Comparison of ENCODE assay signal across 8 cellular contexts in genomic region chr11:72113170-72113808, GRCh38. TPM values are rescaled to one million over a fixed set of nuclear protein-coding genes. Genes with fewer than 3 reads are reported as not detected.
DNase-seq lines count a peak whose midpoint lies in the region; ATAC-seq, FAIRE-seq and TF ChIP-seq lines count a peak whose summit lies in the region.

No MANE protein-coding gene starts in this region.

- peaks cover 2% of the 10 kb centered on the region for H3K36me3 Mint-ChIP-seq in activated naive CD8-positive, alpha-beta T cell treated with anti-CD3 and anti-CD28 coated beads, Interleukin-2, amount 10 ng/mL, durations not matched to agents 7 days and 5 days

- no peaks in the 10 kb centered on the region for H3K36me3 ChIP-seq in cardiac muscle cell
- H3K36me3 ChIP-seq in HepG2 (replicated peaks in 1 of 2; ENCODE audit: control insufficient read depth in 1 of 2, insufficient read depth in 2 of 2, low read length in 2 of 2), result peaks cover 0 to 2% of the 10 kb centered on the region in 2 experiments; a peak in 1 of 5 replicates
- H3K36me3 ChIP-seq in upper lobe of right lung, result no peaks in the 10 kb centered on the region

- peaks cover 7% of the 10 kb centered on the region for H3K4me1 ChIP-seq in cardiac muscle cell (ENCODE audit: low read depth)
- peaks cover 18% of the 10 kb centered on the region for H3K4me1 ChIP-seq in HepG2 (ENCODE audit: insufficient read depth, low read length)
- H3K4me1 ChIP-seq in upper lobe of right lung, result peaks cover 9% of the 10 kb centered on the region

- ATAC-seq in Right ventricle myocardium superior (ENCODE audit: poor library complexity) (no peak), HepG2 (no peak), upper lobe of right lung (no peak), GM18907 (IDR thresholded peaks at IDR 0.05; ENCODE audit: unreplicated experiment) (no peak), GM21515 (IDR thresholded peaks at IDR 0.05; ENCODE audit: unreplicated experiment) (no peak)
- ATAC-seq in activated naive CD8-positive, alpha-beta T cell treated with anti-CD3 and anti-CD28 coated beads, Interleukin-2, amount 10 ng/mL, durations not matched to agents 7 days and 5 days (ENCODE audit: low read depth), result no peak

- DNase-seq in cardiac muscle cell (ENCODE audit: low read depth in 1 of 2, low spot score in 1 of 2) (no peak), Right ventricle myocardium superior (no peak), HepG2 (ENCODE audit: low spot score) (no peak), upper lobe of right lung (no peak)
- no peak for DNase-seq in activated naive CD8-positive, alpha-beta T cell treated with anti-CD3 and anti-CD28 coated beads, Interleukin-2, amount 10 ng/mL, durations not matched to agents 7 days and 5 days
- no peak for DNase-seq in effector CD8-positive, alpha-beta T cell (lab: John Stamatoyannopoulos, UW)

- no peaks in the 10 kb centered on the region for H4K20me1 ChIP-seq in HepG2 (ENCODE audit: insufficient read depth, low read length)

- H3K9me3 ChIP-seq in cardiac muscle cell (ENCODE audit: low read depth) (no peaks in the 10 kb centered on the region), HepG2 (ENCODE audit: low read length) (no peaks in the 10 kb centered on the region), upper lobe of right lung (no peaks in the 10 kb centered on the region)

- H3K9me3 Mint-ChIP-seq in activated naive CD8-positive, alpha-beta T cell treated with anti-CD3 and anti-CD28 coated beads, Interleukin-2, amount 10 ng/mL, durations not matched to agents 7 days and 5 days, result peaks cover 2% of the 10 kb centered on the region

- in situ Hi-C loops in HepG2 (cut with HindIII; ENCODE audit: extremely low pct_ligation_motif_present, low pct_unique_long_range_greater_than_20kb), result no loop called here

- H3K4me1 Mint-ChIP-seq in activated naive CD8-positive, alpha-beta T cell treated with anti-CD3 and anti-CD28 coated beads, Interleukin-2, amount 10 ng/mL, durations not matched to agents 7 days and 5 days, result peaks cover 24% of the 10 kb centered on the region

- H2AFZ ChIP-seq in HepG2 (ENCODE audit: low read length), result no peak overlapping the region

- no peaks in the 10 kb centered on the region for H3K27me3 Mint-ChIP-seq in activated naive CD8-positive, alpha-beta T cell treated with anti-CD3 and anti-CD28 coated beads, Interleukin-2, amount 10 ng/mL, durations not matched to agents 7 days and 5 days

- H3K4me3 ChIP-seq in cardiac muscle cell (peak overlapping the region; percentile 44), HepG2 (replicated peaks in 1 of 3; ENCODE audit: insufficient read depth in 1 of 3, low read depth in 2 of 3, low read length in 3 of 3) (peak overlapping the region; percentile 55 to 74 (median 73)), upper lobe of right lung (peak overlapping the region; percentile 74)

- POLR2A ChIA-PET in activated naive CD8-positive, alpha-beta T cell treated with anti-CD3 and anti-CD28 coated beads, Interleukin-2, amount 10 ng/mL, durations not matched to agents 7 days and 5 days (lab: Charles Lee), result interaction anchor here (0.9 to 3.0 kb wide), 13 partner anchors 12 to 184 kb away, joined by 3 to 27 read pairs (median 5); partner anchors contain the start of genes IL18BP, LAMTOR1, RNF121 and XNDC1N
- POLR2A ChIA-PET in HepG2 (lab: Yijun Ruan, JAX), result interaction anchor here (1.4 to 2.1 kb wide), 4 partner anchors 11 to 73 kb away, joined by 6 to 13 read pairs (median 8); partner anchors contain the start of gene LAMTOR1

- H3K27me3 ChIP-seq in cardiac muscle cell (no peaks in the 10 kb centered on the region), HepG2 (ENCODE audit: control insufficient read depth in 1 of 2, insufficient read depth in 2 of 2, low read length in 2 of 2) (peaks cover 0 to 9% of the 10 kb centered on the region in 2 experiments; a peak in 1 of 5 replicates), upper lobe of right lung (no peaks in the 10 kb centered on the region)

- peak overlapping the region; percentile 94 for H3K4me3 Mint-ChIP-seq in activated naive CD8-positive, alpha-beta T cell treated with anti-CD3 and anti-CD28 coated beads, Interleukin-2, amount 10 ng/mL, durations not matched to agents 7 days and 5 days

- H3K79me2 ChIP-seq in HepG2 (ENCODE audit: insufficient read depth, low read length), result no peaks in the 10 kb centered on the region

- H3K27ac ChIP-seq in cardiac muscle cell, result peak overlapping the region; percentile 98
- H3K27ac ChIP-seq in HepG2 (ENCODE audit: extremely low read length, insufficient read depth, low read length), result peak overlapping the region; percentile 92
- peak overlapping the region; percentile 100 for H3K27ac ChIP-seq in upper lobe of right lung

- no peak for TF ChIP-seq EP300 in HepG2 (IDR thresholded peaks at IDR 0.05; ENCODE audit: low read depth in 2 of 2, low read length in 2 of 2)
- TF ChIP-seq EP300 in HepG2 (CRISPR knock-in tag; IDR thresholded peaks at IDR 0.05; ENCODE audit: borderline replicate concordance), result no peak

- CTCF ChIA-PET in HepG2 (lab: Yijun Ruan, JAX; ENCODE audit: low intra/inter-chr PET ratio, low total read pairs), result no interaction called here

- FAIRE-seq in HepG2 (lab: Jason Lieb, UNC), result no peak

- H3K27ac Mint-ChIP-seq in activated naive CD8-positive, alpha-beta T cell treated with anti-CD3 and anti-CD28 coated beads, Interleukin-2, amount 10 ng/mL, durations not matched to agents 7 days and 5 days, result peak overlapping the region; percentile 99

- no peak for TF ChIP-seq POLR2A in HepG2 (IDR thresholded peaks at IDR 0.05; ENCODE audit: insufficient read depth in 1 of 2, low read depth in 2 of 2, low read length in 2 of 2)

- WGBS in HepG2 (ENCODE audit: low lambda C conversion rate), result 97% methylated on average over 6 of the region's 6 CpGs

- peak overlapping the region; percentile 95 for H3K9ac ChIP-seq in HepG2 (ENCODE audit: insufficient read depth, low read depth, low read length)

- no peak for TF ChIP-seq RAD21 in HepG2 (CRISPR knock-in tag; IDR thresholded peaks at IDR 0.05)

- intact Hi-C loops in Right ventricle myocardium superior (cut with DNase I), result no loop called here
- intact Hi-C loops in HepG2 (cut with micrococcal nuclease; ENCODE audit: unreplicated experiment), result no loop called here
- intact Hi-C loops in upper lobe of right lung (cut with DNase I), result no loop called here

- TF ChIP-seq CTCF in cardiac muscle cell (IDR thresholded peaks at IDR 0.05; ENCODE audit: low read depth, low read length) (no peak), HepG2 (CRISPR knock-in tag; IDR thresholded peaks at IDR 0.05) (no peak), upper lobe of right lung (IDR thresholded peaks at IDR 0.05) (no peak)

- BruUV-seq in HepG2 (replicated peaks; lab: Mats Ljungman, UMichigan), result TSS peak; percentile 93

- H3K4me2 ChIP-seq in HepG2 (ENCODE audit: low read depth, low read length), result peak overlapping the region; percentile 98

RNA-seq across cellular contexts. Expression of gene ANAPC15, which starts 0.8 kb away (rescaled TPM):
- total RNA-seq in cardiac muscle cell (49.9 and 54.2 TPM in 2 replicates), Right ventricle myocardium superior (43.5 TPM), HepG2 (2016; rRNA removed; fragmentation: Illumina TruSeq; extraction: Trizol) (25.2 and 25.7 TPM in 2 replicates), upper lobe of right lung (25.2 TPM)
- polyA plus RNA-seq in cardiac muscle cell (59.7 and 101 TPM in 2 replicates), HepG2 (2011; rRNA removed) (16.5 and 18.8 TPM in 2 replicates)
- total RNA-seq in activated naive CD8-positive, alpha-beta T cell treated with anti-CD3 and anti-CD28 coated beads, Interleukin-2, amount 10 ng/mL, durations not matched to agents 7 days and 5 days, result 10 to 100 TPM; 49.0 to 52.5 TPM
- 42.2 and 48.2 TPM in 2 replicates for total RNA-seq in HepG2 (2016; cell fraction: cytosol; rRNA removed; fragmentation: Illumina TruSeq; extraction: Trizol; ENCODE audit: low read depth)
- 24.5 and 26.9 TPM in 2 replicates for total RNA-seq in HepG2 (2016; cell fraction: insoluble cytoplasmic fraction; rRNA removed; fragmentation: Illumina TruSeq; extraction: Trizol)
- total RNA-seq in HepG2 (2016; cell fraction: membrane; rRNA removed; fragmentation: Illumina TruSeq; extraction: Trizol), result 37.1 and 49.0 TPM in 2 replicates
- 16.1 and 21.3 TPM in 2 replicates for total RNA-seq in HepG2 (2016; cell fraction: nucleus; rRNA removed; fragmentation: Illumina TruSeq; extraction: Trizol)
- polyA plus RNA-seq in HepG2 (2011; cell fraction: cytosol; rRNA removed), result 19.3 and 19.5 TPM in 2 replicates
- 13.9 and 15.6 TPM in 2 replicates for polyA plus RNA-seq in HepG2 (2011; cell fraction: nucleus; rRNA removed)
- 13.7 and 14.9 TPM in 2 replicates for polyA plus RNA-seq in HepG2 (2012)
- polyA plus RNA-seq in HepG2 (2016; cell fraction: cytosol; fragmentation: Illumina TruSeq; extraction: Trizol; ENCODE audit: low read depth), result 44.0 and 55.6 TPM in 2 replicates
- 22.3 and 27.7 TPM in 2 replicates for polyA plus RNA-seq in HepG2 (2016; cell fraction: insoluble cytoplasmic fraction; fragmentation: Illumina TruSeq; extraction: Trizol; ENCODE audit: low read depth)
- polyA plus RNA-seq in HepG2 (2016; cell fraction: membrane; fragmentation: Illumina TruSeq; extraction: Trizol; ENCODE audit: low read depth), result 39.1 and 47.1 TPM in 2 replicates
- polyA plus RNA-seq in HepG2 (2016; cell fraction: nucleus; fragmentation: Illumina TruSeq; extraction: Trizol; ENCODE audit: insufficient read depth, low read depth), result 19.5 and 20.8 TPM in 2 replicates
- polyA minus RNA-seq in HepG2 (2011; rRNA and poly(A)+ RNA removed; ENCODE audit: low replicate concordance), result 13.6 and 56.8 TPM in 2 replicates
- polyA minus RNA-seq in HepG2 (2011; cell fraction: cytosol; rRNA and poly(A)+ RNA removed), result 2.2 and 3.7 TPM in 2 replicates
- 16.4 and 21.0 TPM in 2 replicates for polyA minus RNA-seq in HepG2 (2011; cell fraction: nucleus; rRNA and poly(A)+ RNA removed)

RNA-seq across cellular contexts. Expression of gene TOMT, which starts 7.6 kb away (rescaled TPM):
- total RNA-seq in cardiac muscle cell (not detected in 2 replicates), Right ventricle myocardium superior (not detected), HepG2 (2016; rRNA removed; fragmentation: Illumina TruSeq; extraction: Trizol) (not detected in 2 replicates), upper lobe of right lung (not detected)
- polyA plus RNA-seq in cardiac muscle cell (not detected in 2 replicates), HepG2 (2011; rRNA removed) (not detected in 2 replicates)
- total RNA-seq in activated naive CD8-positive, alpha-beta T cell treated with anti-CD3 and anti-CD28 coated beads, Interleukin-2, amount 10 ng/mL, durations not matched to agents 7 days and 5 days, result not detected
- total RNA-seq in HepG2 (2016; cell fraction: cytosol; rRNA removed; fragmentation: Illumina TruSeq; extraction: Trizol; ENCODE audit: low read depth), result not detected in 2 replicates
- total RNA-seq in HepG2 (2016; cell fraction: insoluble cytoplasmic fraction; rRNA removed; fragmentation: Illumina TruSeq; extraction: Trizol), result not detected in 2 replicates
- total RNA-seq in HepG2 (2016; cell fraction: membrane; rRNA removed; fragmentation: Illumina TruSeq; extraction: Trizol), result not detected in 2 replicates
- total RNA-seq in HepG2 (2016; cell fraction: nucleus; rRNA removed; fragmentation: Illumina TruSeq; extraction: Trizol), result not detected in 2 replicates
- polyA plus RNA-seq in HepG2 (2011; cell fraction: cytosol; rRNA removed), result not detected in 2 replicates
- 0.18 TPM in 1 of 2 replicates, not detected in the other for polyA plus RNA-seq in HepG2 (2011; cell fraction: nucleus; rRNA removed)
- polyA plus RNA-seq in HepG2 (2012), result not detected in 2 replicates
- not detected in 2 replicates for polyA plus RNA-seq in HepG2 (2016; cell fraction: cytosol; fragmentation: Illumina TruSeq; extraction: Trizol; ENCODE audit: low read depth)
- polyA plus RNA-seq in HepG2 (2016; cell fraction: insoluble cytoplasmic fraction; fragmentation: Illumina TruSeq; extraction: Trizol; ENCODE audit: low read depth), result not detected in 2 replicates
- polyA plus RNA-seq in HepG2 (2016; cell fraction: membrane; fragmentation: Illumina TruSeq; extraction: Trizol; ENCODE audit: low read depth), result not detected in 2 replicates
- polyA plus RNA-seq in HepG2 (2016; cell fraction: nucleus; fragmentation: Illumina TruSeq; extraction: Trizol; ENCODE audit: insufficient read depth, low read depth), result not detected in 2 replicates
- not detected in 2 replicates for polyA minus RNA-seq in HepG2 (2011; rRNA and poly(A)+ RNA removed; ENCODE audit: low replicate concordance)
- polyA minus RNA-seq in HepG2 (2011; cell fraction: cytosol; rRNA and poly(A)+ RNA removed), result not detected in 2 replicates
- not detected in 2 replicates for polyA minus RNA-seq in HepG2 (2011; cell fraction: nucleus; rRNA and poly(A)+ RNA removed)

RNA-seq across cellular contexts. Expression of gene LAMTOR1, which starts 10.2 kb away (rescaled TPM):
- total RNA-seq in cardiac muscle cell, result 100 and 147 TPM in 2 replicates
- polyA plus RNA-seq in cardiac muscle cell, result 137 and 180 TPM in 2 replicates
- total RNA-seq in Right ventricle myocardium superior, result 72.8 TPM
- 10 to 100 TPM; 65.6 to 70.5 TPM for total RNA-seq in activated naive CD8-positive, alpha-beta T cell treated with anti-CD3 and anti-CD28 coated beads, Interleukin-2, amount 10 ng/mL, durations not matched to agents 7 days and 5 days
- total RNA-seq in HepG2 (2016; rRNA removed; fragmentation: Illumina TruSeq; extraction: Trizol), result 63.4 and 66.0 TPM in 2 replicates
- 126 and 135 TPM in 2 replicates for total RNA-seq in HepG2 (2016; cell fraction: cytosol; rRNA removed; fragmentation: Illumina TruSeq; extraction: Trizol; ENCODE audit: low read depth)
- 54.5 and 63.4 TPM in 2 replicates for total RNA-seq in HepG2 (2016; cell fraction: insoluble cytoplasmic fraction; rRNA removed; fragmentation: Illumina TruSeq; extraction: Trizol)
- 137 and 158 TPM in 2 replicates for total RNA-seq in HepG2 (2016; cell fraction: membrane; rRNA removed; fragmentation: Illumina TruSeq; extraction: Trizol)
- 32.3 and 35.3 TPM in 2 replicates for total RNA-seq in HepG2 (2016; cell fraction: nucleus; rRNA removed; fragmentation: Illumina TruSeq; extraction: Trizol)
- polyA plus RNA-seq in HepG2 (2011; rRNA removed), result 60.4 and 68.2 TPM in 2 replicates
- polyA plus RNA-seq in HepG2 (2011; cell fraction: cytosol; rRNA removed), result 55.4 and 70.7 TPM in 2 replicates
- 50.2 and 55.1 TPM in 2 replicates for polyA plus RNA-seq in HepG2 (2011; cell fraction: nucleus; rRNA removed)
- polyA plus RNA-seq in HepG2 (2012), result 45.2 and 46.6 TPM in 2 replicates
- 209 and 215 TPM in 2 replicates for polyA plus RNA-seq in HepG2 (2016; cell fraction: cytosol; fragmentation: Illumina TruSeq; extraction: Trizol; ENCODE audit: low read depth)
- polyA plus RNA-seq in HepG2 (2016; cell fraction: insoluble cytoplasmic fraction; fragmentation: Illumina TruSeq; extraction: Trizol; ENCODE audit: low read depth), result 81.6 and 89.9 TPM in 2 replicates
- 210 and 214 TPM in 2 replicates for polyA plus RNA-seq in HepG2 (2016; cell fraction: membrane; fragmentation: Illumina TruSeq; extraction: Trizol; ENCODE audit: low read depth)
- 62.0 and 71.8 TPM in 2 replicates for polyA plus RNA-seq in HepG2 (2016; cell fraction: nucleus; fragmentation: Illumina TruSeq; extraction: Trizol; ENCODE audit: insufficient read depth, low read depth)
- 222 and 285 TPM in 2 replicates for polyA minus RNA-seq in HepG2 (2011; rRNA and poly(A)+ RNA removed; ENCODE audit: low replicate concordance)
- 43.9 and 45.7 TPM in 2 replicates for polyA minus RNA-seq in HepG2 (2011; cell fraction: cytosol; rRNA and poly(A)+ RNA removed)
- polyA minus RNA-seq in HepG2 (2011; cell fraction: nucleus; rRNA and poly(A)+ RNA removed), result 42.5 and 48.2 TPM in 2 replicates
- 100 TPM for total RNA-seq in upper lobe of right lung

RNA-seq across cellular contexts. Expression of gene FOLR3, which starts 22.2 kb away (rescaled TPM):
- total RNA-seq in cardiac muscle cell (not detected in 2 replicates), Right ventricle myocardium superior (1.8 TPM), HepG2 (2016; rRNA removed; fragmentation: Illumina TruSeq; extraction: Trizol) (not detected in 2 replicates), upper lobe of right lung (29.0 TPM)
- polyA plus RNA-seq in cardiac muscle cell (not detected in 2 replicates), HepG2 (2011; rRNA removed) (0.09 TPM in 1 of 2 replicates, not detected in the other)
- total RNA-seq in activated naive CD8-positive, alpha-beta T cell treated with anti-CD3 and anti-CD28 coated beads, Interleukin-2, amount 10 ng/mL, durations not matched to agents 7 days and 5 days, result not detected
- total RNA-seq in HepG2 (2016; cell fraction: cytosol; rRNA removed; fragmentation: Illumina TruSeq; extraction: Trizol; ENCODE audit: low read depth), result not detected in 2 replicates
- not detected in 2 replicates for total RNA-seq in HepG2 (2016; cell fraction: insoluble cytoplasmic fraction; rRNA removed; fragmentation: Illumina TruSeq; extraction: Trizol)
- total RNA-seq in HepG2 (2016; cell fraction: membrane; rRNA removed; fragmentation: Illumina TruSeq; extraction: Trizol), result not detected in 2 replicates
- total RNA-seq in HepG2 (2016; cell fraction: nucleus; rRNA removed; fragmentation: Illumina TruSeq; extraction: Trizol), result not detected in 2 replicates
- not detected in 2 replicates for polyA plus RNA-seq in HepG2 (2011; cell fraction: cytosol; rRNA removed)
- not detected in 2 replicates for polyA plus RNA-seq in HepG2 (2011; cell fraction: nucleus; rRNA removed)
- not detected in 2 replicates for polyA plus RNA-seq in HepG2 (2012)
- polyA plus RNA-seq in HepG2 (2016; cell fraction: cytosol; fragmentation: Illumina TruSeq; extraction: Trizol; ENCODE audit: low read depth), result not detected in 2 replicates
- polyA plus RNA-seq in HepG2 (2016; cell fraction: insoluble cytoplasmic fraction; fragmentation: Illumina TruSeq; extraction: Trizol; ENCODE audit: low read depth), result not detected in 2 replicates
- not detected in 2 replicates for polyA plus RNA-seq in HepG2 (2016; cell fraction: membrane; fragmentation: Illumina TruSeq; extraction: Trizol; ENCODE audit: low read depth)
- polyA plus RNA-seq in HepG2 (2016; cell fraction: nucleus; fragmentation: Illumina TruSeq; extraction: Trizol; ENCODE audit: insufficient read depth, low read depth), result not detected in 2 replicates
- polyA minus RNA-seq in HepG2 (2011; rRNA and poly(A)+ RNA removed; ENCODE audit: low replicate concordance), result not detected in 2 replicates
- not detected in 2 replicates for polyA minus RNA-seq in HepG2 (2011; cell fraction: cytosol; rRNA and poly(A)+ RNA removed)
- polyA minus RNA-seq in HepG2 (2011; cell fraction: nucleus; rRNA and poly(A)+ RNA removed), result not detected in 2 replicates

RNA-seq across cellular contexts. Expression of gene LRRC51, which starts 32.6 kb away (rescaled TPM):
- total RNA-seq in cardiac muscle cell (4.3 and 5.4 TPM in 2 replicates), Right ventricle myocardium superior (6.4 TPM), HepG2 (2016; rRNA removed; fragmentation: Illumina TruSeq; extraction: Trizol) (6.0 and 6.4 TPM in 2 replicates), upper lobe of right lung (6.8 TPM)
- polyA plus RNA-seq in cardiac muscle cell (5.6 and 7.3 TPM in 2 replicates), HepG2 (2011; rRNA removed) (3.4 and 5.3 TPM in 2 replicates)
- 1 to 10 TPM; 4.3 to 5.1 TPM for total RNA-seq in activated naive CD8-positive, alpha-beta T cell treated with anti-CD3 and anti-CD28 coated beads, Interleukin-2, amount 10 ng/mL, durations not matched to agents 7 days and 5 days
- total RNA-seq in HepG2 (2016; cell fraction: cytosol; rRNA removed; fragmentation: Illumina TruSeq; extraction: Trizol; ENCODE audit: low read depth), result 5.0 and 9.1 TPM in 2 replicates
- total RNA-seq in HepG2 (2016; cell fraction: insoluble cytoplasmic fraction; rRNA removed; fragmentation: Illumina TruSeq; extraction: Trizol), result 5.4 and 7.4 TPM in 2 replicates
- total RNA-seq in HepG2 (2016; cell fraction: membrane; rRNA removed; fragmentation: Illumina TruSeq; extraction: Trizol), result 11.2 and 16.0 TPM in 2 replicates
- 1.8 TPM in 2 replicates for total RNA-seq in HepG2 (2016; cell fraction: nucleus; rRNA removed; fragmentation: Illumina TruSeq; extraction: Trizol)
- 4.4 and 18.0 TPM in 2 replicates for polyA plus RNA-seq in HepG2 (2011; cell fraction: cytosol; rRNA removed)
- polyA plus RNA-seq in HepG2 (2011; cell fraction: nucleus; rRNA removed), result 3.6 and 3.9 TPM in 2 replicates
- polyA plus RNA-seq in HepG2 (2012), result 2.3 and 4.8 TPM in 2 replicates
- polyA plus RNA-seq in HepG2 (2016; cell fraction: cytosol; fragmentation: Illumina TruSeq; extraction: Trizol; ENCODE audit: low read depth), result 11.7 and 14.5 TPM in 2 replicates
- 6.4 and 8.4 TPM in 2 replicates for polyA plus RNA-seq in HepG2 (2016; cell fraction: insoluble cytoplasmic fraction; fragmentation: Illumina TruSeq; extraction: Trizol; ENCODE audit: low read depth)
- 8.9 and 11.6 TPM in 2 replicates for polyA plus RNA-seq in HepG2 (2016; cell fraction: membrane; fragmentation: Illumina TruSeq; extraction: Trizol; ENCODE audit: low read depth)
- 6.2 and 7.2 TPM in 2 replicates for polyA plus RNA-seq in HepG2 (2016; cell fraction: nucleus; fragmentation: Illumina TruSeq; extraction: Trizol; ENCODE audit: insufficient read depth, low read depth)
- 3.6 and 14.5 TPM in 2 replicates for polyA minus RNA-seq in HepG2 (2011; rRNA and poly(A)+ RNA removed; ENCODE audit: low replicate concordance)
- 1.5 and 4.6 TPM in 2 replicates for polyA minus RNA-seq in HepG2 (2011; cell fraction: cytosol; rRNA and poly(A)+ RNA removed)
- polyA minus RNA-seq in HepG2 (2011; cell fraction: nucleus; rRNA and poly(A)+ RNA removed), result 1.3 and 1.6 TPM in 2 replicates
